In genomic region chr11:64846998-64847666, GRCh38 we compare ENCODE assay signal across 1 cellular context.
TF ChIP-seq lines count a peak whose summit lies in the region.

No MANE protein-coding gene starts in this region.

TF ChIP-seq in HepG2, 621 proteins besides CTCF, POLR2A, EP300 and RAD21 (continues in another document):
- TF ChIP-seq STAG1 (CRISPR knock-in tag; IDR thresholded peaks at IDR 0.05) = peak; percentile 97
- TF ChIP-seq ARNT2 (CRISPR knock-in tag; IDR thresholded peaks at IDR 0.05; ENCODE audit: low read depth) = 0 out of 2 replicates have a peak, but pooled peaks have one; percentile 32
- TF ChIP-seq NR2C2 (CRISPR knock-in tag; IDR thresholded peaks at IDR 0.05; ENCODE audit: borderline replicate concordance) = no peak
- 0 out of 2 replicates have a peak, but pooled peaks have one; percentile 55 for TF ChIP-seq KDM4B (CRISPR knock-in tag; IDR thresholded peaks at IDR 0.05)
- no peak for TF ChIP-seq HNRNPLL (IDR thresholded peaks at IDR 0.05; ENCODE audit: low read depth, low read length, poor library complexity, severe bottlenecking)
- no peak for TF ChIP-seq PAX8 (CRISPR knock-in tag; IDR thresholded peaks at IDR 0.05; ENCODE audit: borderline replicate concordance)
- no peak for TF ChIP-seq TP53 (CRISPR knock-in tag; conservative IDR thresholded peaks at IDR 0.05)
- TF ChIP-seq ZNF644 (CRISPR knock-in tag; IDR thresholded peaks at IDR 0.05; ENCODE audit: low read depth) = no peak
- TF ChIP-seq TBX3 (IDR thresholded peaks at IDR 0.05; ENCODE audit: borderline replicate concordance) = no peak
- TF ChIP-seq NR2F6 (IDR thresholded peaks at IDR 0.05) = no peak
- TF ChIP-seq NR2F6 (CRISPR knock-in tag; IDR thresholded peaks at IDR 0.05) = peak; percentile 38; the same call in 1 of the 2 replicates
- TF ChIP-seq ZBED4 (CRISPR knock-in tag; IDR thresholded peaks at IDR 0.05; ENCODE audit: borderline replicate concordance) = peak; percentile 64; the same call in 1 of the 2 replicates
- TF ChIP-seq ZNF34 (CRISPR knock-in tag; IDR thresholded peaks at IDR 0.05; ENCODE audit: borderline replicate concordance) = no peak
- no peak for TF ChIP-seq ZSCAN5A (CRISPR knock-in tag; IDR thresholded peaks at IDR 0.05; ENCODE audit: borderline replicate concordance)
- no peak for TF ChIP-seq E2F5 (CRISPR knock-in tag; conservative IDR thresholded peaks at IDR 0.05)
- TF ChIP-seq CENPT (CRISPR knock-in tag; IDR thresholded peaks at IDR 0.05; ENCODE audit: low read depth) = no peak
- no peak for TF ChIP-seq MIXL1 (CRISPR knock-in tag; IDR thresholded peaks at IDR 0.05)
- TF ChIP-seq SAFB2 (CRISPR knock-in tag; IDR thresholded peaks at IDR 0.05; ENCODE audit: borderline replicate concordance, low read depth) = no peak
- no peak for TF ChIP-seq ZNF432 (CRISPR knock-in tag; IDR thresholded peaks at IDR 0.05; ENCODE audit: borderline replicate concordance)
- no peak for TF ChIP-seq ASH2L (IDR thresholded peaks at IDR 0.05; ENCODE audit: insufficient read length, low read depth, low read length)
- no peak for TF ChIP-seq ZNF564 (CRISPR knock-in tag; IDR thresholded peaks at IDR 0.05)
- TF ChIP-seq ZBTB40 (IDR thresholded peaks at IDR 0.05) = no peak
- TF ChIP-seq ZBTB40 (CRISPR knock-in tag; IDR thresholded peaks at IDR 0.05) = no peak; the same call in 1 of the 2 replicates
- no peak for TF ChIP-seq PAWR (CRISPR knock-in tag; IDR thresholded peaks at IDR 0.05; ENCODE audit: borderline replicate concordance)
- peak; percentile 46; the same call in 1 of the 2 replicates for TF ChIP-seq ELF1 (CRISPR knock-in tag; IDR thresholded peaks at IDR 0.05)
- no peak for TF ChIP-seq ZNF609 (CRISPR knock-in tag; IDR thresholded peaks at IDR 0.05; ENCODE audit: borderline replicate concordance)
- no peak for TF ChIP-seq BHLHE40 (IDR thresholded peaks at IDR 0.05; ENCODE audit: low read length)
- no peak for TF ChIP-seq HNRNPL (IDR thresholded peaks at IDR 0.05; ENCODE audit: low read depth, low read length)
- TF ChIP-seq ZNF326 (CRISPR knock-in tag; IDR thresholded peaks at IDR 0.05; ENCODE audit: borderline replicate concordance) = no peak
- 0 out of 2 replicates have a peak, but pooled peaks have one; percentile 16 for TF ChIP-seq FOXP4 (CRISPR knock-in tag; IDR thresholded peaks at IDR 0.05)
- no peak for TF ChIP-seq ZNF367 (CRISPR knock-in tag; IDR thresholded peaks at IDR 0.05; ENCODE audit: borderline replicate concordance)
- TF ChIP-seq ZBTB33 (CRISPR knock-in tag; IDR thresholded peaks at IDR 0.05) = peak; percentile 48; the same call in 1 of the 2 replicates
